Comparison of ENCODE assay signal across 17 cellular contexts in genomic region chr6:72376736-72377135, GRCh38.
DNase-seq lines count a peak whose midpoint lies in the region; ATAC-seq and TF ChIP-seq lines count a peak whose summit lies in the region.
"Had no signal": no experiment of that assay in that cellular context is flagged by ENCODE, and none has a peak within 500 bp of the region (broad histone marks: within the 10 kb centered on the region; RNA-seq: fewer than 3 reads in every experiment).

No MANE protein-coding gene starts in this region.

- no peak overlapping the region for H3K4me3 ChIP-seq in fibroblast of villous mesenchyme (ENCODE audit: low read depth, low read length)
- H3K4me3 ChIP-seq: BLaER1 had no signal

- peak; percentile 45 for ATAC-seq in sciatic nerve
- ATAC-seq in HG03196 (IDR thresholded peaks at IDR 0.05; ENCODE audit: unreplicated experiment), result no peak
- ATAC-seq: HCT116 had no signal

- intact Hi-C loops in sciatic nerve (cut with DNase I), result no loop called here

- DNase-seq in NCI-H526 (lab: John Stamatoyannopoulos, UW), result peak; percentile 39 to 58
- DNase-seq in fibroblast of villous mesenchyme (ENCODE audit: low read depth), result peak; percentile 6
- peak; percentile 38 for DNase-seq in medulla oblongata (ENCODE audit: extremely low spot score)
- DNase-seq in sciatic nerve (ENCODE audit: low spot score), result no peak
- DNase-seq in DMS79 treated with DMSO at 0.1 percent for 48 hours (lab: John Stamatoyannopoulos, UW), result no peak
- no peak for DNase-seq in G401 (ENCODE audit: low spot score)
- DNase-seq: 8988T; Calu3; CD4-positive, alpha-beta memory T cell; DND-41; EL; GOT3; H7; HFFc6 had no signal

- no peak for TF ChIP-seq CTCF in fibroblast of villous mesenchyme (IDR thresholded peaks at IDR 0.05; ENCODE audit: insufficient read depth, low read depth, low read length)

- in situ Hi-C loops in G401 (cut with HindIII; ENCODE audit: low sequenced_read_pairs), result no loop called here

Comparison
In these comparisons a context has a peak if more than half of its experiments do, and no peak if none do; other contexts are left out.
1. DNase-seq: peak in NCI-H526 (2 of 2), fibroblast of villous mesenchyme (single experiment) and medulla oblongata (single experiment); none in sciatic nerve (single experiment), DMS79 treated with DMSO at 0.1 percent for 48 hours (single experiment) and G401 (single experiment).